ENCODE assay signal across 10 cellular contexts in genomic region chr19:40411125-40411842, GRCh38. TPM values are rescaled to one million over a fixed set of nuclear protein-coding genes. Genes with fewer than 3 reads are reported as not detected.
A peak's percentile ranks its signal among the peaks of the same experiment; 100 is the strongest.
DNase-seq lines count a peak whose midpoint lies in the region; ATAC-seq and TF ChIP-seq lines count a peak whose summit lies in the region.
"Had no signal": no experiment of that assay in that cellular context is flagged by ENCODE, and none has a peak within 500 bp of the region (broad histone marks: within the 10 kb centered on the region; RNA-seq: fewer than 3 reads in every experiment).

No MANE protein-coding gene starts in this region.

- no peaks in the 10 kb centered on the region for H3K9me2 ChIP-seq in MM.1S (replicated peaks; ENCODE audit: insufficient read depth, low read length)

- H3K36me3 ChIP-seq in MM.1S (replicated peaks; ENCODE audit: insufficient read depth, low read length), result no peaks in the 10 kb centered on the region
- no peaks in the 10 kb centered on the region for H3K36me3 ChIP-seq in heart left ventricle
- H3K36me3 ChIP-seq in suprapubic skin, result no peaks in the 10 kb centered on the region

- no peak overlapping the region for H3K9ac ChIP-seq in MM.1S (ENCODE audit: low read length)

- H3K27ac ChIP-seq in MM.1S (ENCODE audit: low read length), result no peak overlapping the region
- H3K27ac ChIP-seq in heart left ventricle, result peak overlapping the region; percentile 76 to 97 (median 92)
- peak overlapping the region; percentile 0 for H3K27ac ChIP-seq in suprapubic skin

- H3K27me3 ChIP-seq in MM.1S (replicated peaks; ENCODE audit: insufficient read depth, low read length), result no peaks in the 10 kb centered on the region
- no peaks in the 10 kb centered on the region for H3K27me3 ChIP-seq in heart left ventricle
- H3K27me3 ChIP-seq in suprapubic skin, result no peaks in the 10 kb centered on the region

- in situ Hi-C loops in G401 (cut with HindIII; ENCODE audit: low sequenced_read_pairs), result no loop called here

- no peaks in the 10 kb centered on the region for H3K79me2 ChIP-seq in MM.1S (ENCODE audit: low read length)

- DNase-seq in MM.1S, result no peak
- peak in 4 of 5 donors; percentile 64 to 86 (median 77) for DNase-seq in heart left ventricle
- DNase-seq in suprapubic skin (ENCODE audit: low spot score in 2 of 2), result no peak
- no peak for DNase-seq in SIG-M5 (lab: John Stamatoyannopoulos, UW)
- no peak for DNase-seq in G401 (ENCODE audit: low spot score)
- DNase-seq: midbrain; NCI-H2081; stimulated activated CD4-positive, alpha-beta T cell treated with anti-CD3 and anti-CD28 coated beads, Interleukin-12 subunit alpha, Interleukin-12 subunit beta, amount 100 ng/mL, for 4 hours; stimulated activated naive CD8-positive, alpha-beta T cell treated with anti-CD3 and anti-CD28 coated beads, Interleukin-15, Interleukin-2, amounts not matched to agents 100 U/mL and 50 U/mL, for 24 hours had no signal

- H2AFZ ChIP-seq in MM.1S (ENCODE audit: low read length), result peak overlapping the region; percentile 68

- no peaks in the 10 kb centered on the region for H4K20me1 ChIP-seq in MM.1S (ENCODE audit: insufficient read depth, low read length)

- H3K4me3 ChIP-seq in MM.1S (ENCODE audit: low read length) (no peak overlapping the region), heart left ventricle (peak overlapping the region in 1 of 12 donors; percentile 5), suprapubic skin (no peak overlapping the region)

- no peaks in the 10 kb centered on the region for H3K9me3 ChIP-seq in MM.1S (replicated peaks; ENCODE audit: insufficient read depth, low read length)
- H3K9me3 ChIP-seq in heart left ventricle, result no peaks in the 10 kb centered on the region
- no peaks in the 10 kb centered on the region for H3K9me3 ChIP-seq in suprapubic skin

- TF ChIP-seq CTCF in MM.1S (IDR thresholded peaks at IDR 0.05; ENCODE audit: low read length), result no peak
- TF ChIP-seq CTCF in heart left ventricle (IDR thresholded peaks at IDR 0.05), result no peak
- no peak for TF ChIP-seq CTCF in suprapubic skin (IDR thresholded peaks at IDR 0.05)

- 29 to 38% (median 35%) methylated on average over 14 to 16 of the region's 16 CpGs for WGBS in heart left ventricle, 4 donors
- WGBS in suprapubic skin, result 61% methylated on average over 10 of the region's 16 CpGs

- no peaks in the 10 kb centered on the region for H3F3A ChIP-seq in MM.1S (ENCODE audit: insufficient read depth, low read length)

- intact Hi-C loops in heart left ventricle (cut with DNase I), result no loop called here

- peak overlapping the region; percentile 42; the same call in 1 of the 2 replicates for H3K4me2 ChIP-seq in MM.1S (ENCODE audit: low read depth, low read length)

- no peak for TF ChIP-seq EP300 in suprapubic skin (IDR thresholded peaks at IDR 0.05)

- peaks cover 11% of the 10 kb centered on the region for H3K4me1 ChIP-seq in MM.1S (ENCODE audit: low read length)
- peaks cover 6 to 59% (median 21%) of the 10 kb centered on the region in 12 donors for H3K4me1 ChIP-seq in heart left ventricle
- H3K4me1 ChIP-seq in suprapubic skin, result peaks cover 29% of the 10 kb centered on the region

- TF ChIP-seq POLR2A in heart left ventricle (IDR thresholded peaks at IDR 0.05) (no peak), suprapubic skin (IDR thresholded peaks at IDR 0.05) (no peak)

- ATAC-seq in heart left ventricle, result peak; percentile 93 to 96 (median 94)
- no peak for ATAC-seq in HG02970 (IDR thresholded peaks at IDR 0.05; ENCODE audit: low FRiP score, unreplicated experiment)
- ATAC-seq: stimulated activated naive CD8-positive, alpha-beta T cell treated with anti-CD3 and anti-CD28 coated beads, Interleukin-15, Interleukin-2, amounts not matched to agents 100 U/mL and 50 U/mL, for 24 hours had no signal

RNA-seq across cellular contexts. Expression of gene PRX, which starts 1.9 kb away (rescaled TPM):
- 1 to 10 TPM; 2.5 to 4.6 (median 3.1) TPM for total RNA-seq in heart left ventricle
- 1 to 10 TPM; 2.9 to 4.3 TPM for polyA plus RNA-seq in heart left ventricle
- total RNA-seq in suprapubic skin, result 1 to 10 TPM; 4.1 to 7.3 (median 4.8) TPM
- total RNA-seq in G401 (2014; rRNA removed; shearing (Covaris generic)), result 5.6 and 5.9 TPM in 2 replicates

RNA-seq across cellular contexts. Expression of gene SERTAD1, which starts 14.5 kb away (rescaled TPM):
- total RNA-seq in heart left ventricle (10 to 100 TPM in 6 of 9 donors, 1 to 10 TPM in 3; 7.6 to 28.0 (median 11.5) TPM), suprapubic skin (10 to 100 TPM in 3 of 4 donors, 1 to 10 TPM in 1; 8.5 to 33.9 (median 20.6) TPM)
- 10 to 100 TPM; 10.2 to 40.2 TPM for polyA plus RNA-seq in heart left ventricle
- 24.4 and 42.0 TPM in 2 replicates for total RNA-seq in G401 (2014; rRNA removed; shearing (Covaris generic))

RNA-seq across cellular contexts. Expression of gene HIPK4, which starts 21.3 kb away (rescaled TPM):
- total RNA-seq in heart left ventricle (under 1 TPM in 3 of 9 donors, not detected in 6; 0.07 to 0.14 (median 0.12) TPM), suprapubic skin (under 1 TPM in 3 of 4 donors, not detected in 1; 0.21 to 0.47 (median 0.42) TPM)
- polyA plus RNA-seq in heart left ventricle, result under 1 TPM; 0.08 to 0.12 TPM
- not detected in 2 replicates for total RNA-seq in G401 (2014; rRNA removed; shearing (Covaris generic))

RNA-seq across cellular contexts. Expression of gene SERTAD3, which starts 32.9 kb away (rescaled TPM):
- total RNA-seq in heart left ventricle (10 to 100 TPM; 17.6 to 38.7 (median 26.0) TPM), suprapubic skin (10 to 100 TPM; 16.4 to 29.8 (median 19.1) TPM)
- polyA plus RNA-seq in heart left ventricle, result 10 to 100 TPM; 23.2 to 36.9 TPM
- total RNA-seq in G401 (2014; rRNA removed; shearing (Covaris generic)), result 62.7 and 63.8 TPM in 2 replicates

RNA-seq across cellular contexts. Expression of gene BLVRB, which starts 54.3 kb away (rescaled TPM):
- total RNA-seq in heart left ventricle (100 to 1,000 TPM in 5 of 9 donors, 10 to 100 TPM in 4; 76.3 to 330 (median 100) TPM), suprapubic skin (100 to 1,000 TPM; 117 to 172 (median 142) TPM)
- polyA plus RNA-seq in heart left ventricle, result 100 to 1,000 TPM; 115 to 164 TPM
- total RNA-seq in G401 (2014; rRNA removed; shearing (Covaris generic)), result 195 and 247 TPM in 2 replicates

Comparison
In these comparisons a context has a peak if more than half of its experiments do, and no peak if none do; other contexts are left out.
1. DNase-seq: peak in heart left ventricle (4 of 5); none in MM.1S (single experiment), suprapubic skin (0 of 2), SIG-M5 (single experiment) and G401 (single experiment).